ENCODE assay signal across 8 cellular contexts in genomic region chr12:95116773-95117172, GRCh38. TPM values are rescaled to one million over a fixed set of nuclear protein-coding genes. Genes with fewer than 3 reads are reported as not detected.
DNase-seq lines count a peak whose midpoint lies in the region; ATAC-seq and TF ChIP-seq lines count a peak whose summit lies in the region.

No MANE protein-coding gene starts in this region.

- H3K36me3 Mint-ChIP-seq in activated T-helper 17 cell treated with anti-CD3 and anti-CD28 coated beads, Interleukin-2, amount 50 U/mL, for 72 hours (ENCODE audit: low read depth): no peaks in the 10 kb centered on the region
- peaks cover 5% of the 10 kb centered on the region for H3K36me3 Mint-ChIP-seq in osteocyte (ENCODE audit: unreplicated experiment)

- peak overlapping the region; percentile 66 for H3K4me3 Mint-ChIP-seq in activated T-helper 17 cell treated with anti-CD3 and anti-CD28 coated beads, Interleukin-2, amount 50 U/mL, for 72 hours
- H3K4me3 Mint-ChIP-seq in osteocyte (ENCODE audit: unreplicated experiment): no peak overlapping the region

- no peak for TF ChIP-seq CTCF in osteocyte (IDR thresholded peaks at IDR 0.05)

- H3K4me1 Mint-ChIP-seq in activated T-helper 17 cell treated with anti-CD3 and anti-CD28 coated beads, Interleukin-2, amount 50 U/mL, for 72 hours: peaks cover 10% of the 10 kb centered on the region
- peaks cover 28% of the 10 kb centered on the region for H3K4me1 Mint-ChIP-seq in osteocyte (ENCODE audit: unreplicated experiment)

- H3K27me3 Mint-ChIP-seq in activated T-helper 17 cell treated with anti-CD3 and anti-CD28 coated beads, Interleukin-2, amount 50 U/mL, for 72 hours: no peaks in the 10 kb centered on the region
- no peaks in the 10 kb centered on the region for H3K27me3 Mint-ChIP-seq in osteocyte (ENCODE audit: unreplicated experiment)

- DNase-seq in renal cortical epithelial cell (ENCODE audit: low read depth) (peak; percentile 89), osteocyte (ENCODE audit: extremely low spot score, unreplicated experiment) (no peak), ecto neural progenitor cell (ENCODE audit: low spot score) (no peak)

- H3K27ac Mint-ChIP-seq in activated T-helper 17 cell treated with anti-CD3 and anti-CD28 coated beads, Interleukin-2, amount 50 U/mL, for 72 hours: peak overlapping the region; percentile 94
- H3K27ac Mint-ChIP-seq in osteocyte (ENCODE audit: unreplicated experiment): no peak overlapping the region

- ATAC-seq in GM18909 (IDR thresholded peaks at IDR 0.05; ENCODE audit: poor library complexity, unreplicated experiment): peak; percentile 50
- peak; percentile 61 for ATAC-seq in HG02884 (IDR thresholded peaks at IDR 0.05; ENCODE audit: unreplicated experiment)
- ATAC-seq in activated T-helper 17 cell treated with anti-CD3 and anti-CD28 coated beads, Interleukin-2, amount 50 U/mL, for 72 hours (replicated peaks): peak; percentile 92
- ATAC-seq in GM18873 (IDR thresholded peaks at IDR 0.05; ENCODE audit: low FRiP score, unreplicated experiment): no peak
- ATAC-seq in HG03025 (IDR thresholded peaks at IDR 0.05; ENCODE audit: low FRiP score, unreplicated experiment): no peak

- H3K9me3 Mint-ChIP-seq in activated T-helper 17 cell treated with anti-CD3 and anti-CD28 coated beads, Interleukin-2, amount 50 U/mL, for 72 hours: no peaks in the 10 kb centered on the region
- H3K9me3 Mint-ChIP-seq in osteocyte (ENCODE audit: unreplicated experiment): no peaks in the 10 kb centered on the region

RNA-seq across cellular contexts. Expression of gene NR2C1, which starts 43.4 kb away (rescaled TPM):
- total RNA-seq in activated T-helper 17 cell treated with anti-CD3 and anti-CD28 coated beads, Interleukin-2, amount 50 U/mL, for 72 hours: 10 to 100 TPM; 17.0 to 28.5 TPM
- total RNA-seq in renal cortical epithelial cell (27.3 and 55.8 TPM in 2 replicates), osteocyte (50.0 and 53.4 TPM in 2 replicates)

Comparison
In these comparisons a context has a peak if more than half of its experiments do, and no peak if none do; other contexts are left out.
1. ATAC-seq: peak in GM18909 (single experiment), HG02884 (single experiment) and activated T-helper 17 cell treated with anti-CD3 and anti-CD28 coated beads, Interleukin-2, amount 50 U/mL, for 72 hours (single experiment); none in GM18873 (single experiment) and HG03025 (single experiment).